ENCODE assay signal across 8 cellular contexts in genomic region chr11:64854534-64855502, GRCh38. TPM values are rescaled to one million over a fixed set of nuclear protein-coding genes. Genes with fewer than 3 reads are reported as not detected.
DNase-seq lines count a peak whose midpoint lies in the region; ATAC-seq and TF ChIP-seq lines count a peak whose summit lies in the region.

No MANE protein-coding gene starts in this region.

- H3K9me3 Mint-ChIP-seq in glutamatergic neuron (ENCODE audit: unreplicated experiment), result peaks cover 4% of the 10 kb centered on the region

- H3K27ac ChIP-seq in HCT116 (ENCODE audit: low read depth, low read length) (peak overlapping the region; percentile 99), colonic mucosa (peak overlapping the region; percentile 76), lower lobe of right lung (peak overlapping the region; percentile 84), thoracic aorta (peak overlapping the region; percentile 83 to 96)

- DNase-seq in HCT116 (ENCODE audit: low read depth, low spot score) (peak; percentile 91), SW 1271 (lab: John Stamatoyannopoulos, UW) (peak; percentile 91 to 95), colonic mucosa (peak; percentile 89), lower lobe of right lung (peak; percentile 86), thoracic aorta (ENCODE audit: low spot score) (peak; percentile 88), glutamatergic neuron (no peak)

- H3K9me3 ChIP-seq in HCT116 (ENCODE audit: control insufficient read depth in 1 of 2, insufficient read depth in 1 of 2, low read depth in 1 of 2, low read length in 2 of 2) (no peaks in the 10 kb centered on the region), colonic mucosa (no peaks in the 10 kb centered on the region), lower lobe of right lung (no peaks in the 10 kb centered on the region), thoracic aorta (no peaks in the 10 kb centered on the region)

- peak overlapping the region; percentile 82 for H3K4me2 ChIP-seq in HCT116 (ENCODE audit: low read length)

- H3K27me3 ChIP-seq in HCT116 (ENCODE audit: insufficient read depth, low read length) (no peaks in the 10 kb centered on the region), colonic mucosa (no peaks in the 10 kb centered on the region), lower lobe of right lung (ENCODE audit: low read depth) (no peaks in the 10 kb centered on the region), thoracic aorta (replicated peaks; ENCODE audit: insufficient read depth) (no peaks in the 10 kb centered on the region)

- no peaks in the 10 kb centered on the region for H3K9me2 ChIP-seq in HCT116 (ENCODE audit: insufficient read depth)

- H3K9ac ChIP-seq in HCT116 (ENCODE audit: low read length) (peak overlapping the region; percentile 65), colonic mucosa (ENCODE audit: low read depth in 2 of 2, low read length in 2 of 2) (peak overlapping the region; percentile 27 to 73)

- H4K20me1 ChIP-seq in HCT116 (ENCODE audit: insufficient read depth), result no peaks in the 10 kb centered on the region

- no peak for TF ChIP-seq RAD21 in HCT116 (IDR thresholded peaks at IDR 0.05; ENCODE audit: low read depth)

- intact Hi-C loops in HCT116 (cut with micrococcal nuclease), result no loop called here
- intact Hi-C loops in colonic mucosa (cut with DNase I), result no loop called here
- intact Hi-C loops in lower lobe of right lung (cut with DNase I), result no loop called here

- no peak overlapping the region for H2AFZ ChIP-seq in HCT116 (ENCODE audit: low read depth, low read length, poor library complexity, severe bottlenecking)

- H3K27me3 Mint-ChIP-seq in glutamatergic neuron (ENCODE audit: unreplicated experiment), result peaks cover 3% of the 10 kb centered on the region

- H3K36me3 ChIP-seq in HCT116 (ENCODE audit: control insufficient read depth in 1 of 2, insufficient read depth in 2 of 2, low read length in 2 of 2) (peaks cover 3 to 30% of the 10 kb centered on the region in 2 experiments; a peak in 2 of 4 replicates), colonic mucosa (peaks cover 3% of the 10 kb centered on the region), lower lobe of right lung (peaks cover 45% of the 10 kb centered on the region), thoracic aorta (peaks cover 33% of the 10 kb centered on the region)

- no peak for TF ChIP-seq CTCF in HCT116 (IDR thresholded peaks at IDR 0.05 in 2 of 3, conservative IDR thresholded peaks at IDR 0.05 in 1 of 3; ENCODE audit: borderline replicate concordance in 1 of 3, insufficient read depth in 1 of 3, low read depth in 2 of 3, low read length in 2 of 3)
- TF ChIP-seq CTCF in colonic mucosa (IDR thresholded peaks at IDR 0.05), result no peak
- no peak for TF ChIP-seq CTCF in lower lobe of right lung (IDR thresholded peaks at IDR 0.05)
- TF ChIP-seq CTCF in thoracic aorta (IDR thresholded peaks at IDR 0.05), result no peak
- no peak for TF ChIP-seq CTCF in glutamatergic neuron (IDR thresholded peaks at IDR 0.05; ENCODE audit: partially characterized antibody, unreplicated experiment)

- no peak overlapping the region for H3K27ac Mint-ChIP-seq in glutamatergic neuron (ENCODE audit: unreplicated experiment)

- no peak for TF ChIP-seq POLR2A in HCT116 (IDR thresholded peaks at IDR 0.05; ENCODE audit: borderline replicate concordance, extremely low read depth, insufficient read depth, insufficient read length)

- H3K79me2 ChIP-seq in HCT116 (ENCODE audit: insufficient read depth, low read length), result peaks cover 39% of the 10 kb centered on the region

- no peak overlapping the region for H3K4me3 Mint-ChIP-seq in glutamatergic neuron (ENCODE audit: unreplicated experiment)

- CTCF ChIA-PET in HCT116 (lab: Charles Lee), result interaction anchor here (0.6 to 3.1 kb wide), 7 partner anchors 7 to 263 kb away, joined by 3 to 17 read pairs (median 4); partner anchors contain the start of genes ARL2, CDC42BPG and ZNHIT2

- ATAC-seq in HCT116 (peak; percentile 84), lower lobe of right lung (peak; percentile 86 to 89), thoracic aorta (ENCODE audit: insufficient number of reproducible peaks, low FRiP score, low read depth) (peak; percentile 58), GM18502 (IDR thresholded peaks at IDR 0.05; ENCODE audit: poor library complexity, unreplicated experiment) (no peak), HG02840 (IDR thresholded peaks at IDR 0.05; ENCODE audit: low FRiP score, unreplicated experiment) (no peak)

- H3K4me1 ChIP-seq in HCT116 (ENCODE audit: control insufficient read depth in 1 of 2, insufficient read depth in 2 of 2, low read length in 2 of 2) (peaks cover 74 to 93% of the 10 kb centered on the region in 2 experiments), colonic mucosa (peaks cover 39% of the 10 kb centered on the region), lower lobe of right lung (peaks cover 100% of the 10 kb centered on the region), thoracic aorta (ENCODE audit: control insufficient read depth in 1 of 2, low read depth in 2 of 2) (peaks cover 52 to 83% of the 10 kb centered on the region in 2 donors)

- peaks cover 9% of the 10 kb centered on the region for H3K4me1 Mint-ChIP-seq in glutamatergic neuron (ENCODE audit: low read depth, unreplicated experiment)

- POLR2A ChIA-PET in HCT116 (lab: Charles Lee), result interaction anchor here (0.7 to 9.0 kb wide), 9 partner anchors 9 to 267 kb away, joined by 3 to 56 read pairs (median 4); partner anchors contain the start of genes EHD1, FAU, MRPL49 and SF1

- TSS peak; percentile 44 for BruUV-seq in HCT116 (replicated peaks; lab: Mats Ljungman, UMichigan)

- RAD21 ChIA-PET in HCT116 (lab: Charles Lee; ENCODE audit: low non-redundant PET in 1 of 2, low total read pairs in 2 of 2, uncharacterized antibody in 2 of 2, unreplicated experiment in 2 of 2), result interaction anchor here in 1 of 2 experiments (0.6 kb wide), 1 partner anchor 23 kb away, joined by 3 read pairs; the partner anchor contains the start of gene EHD1

- H3K4me3 ChIP-seq in HCT116 (replicated peaks in 1 of 2; ENCODE audit: low read depth in 1 of 2, low read length in 2 of 2), result peak overlapping the region; percentile 26 to 50
- no peak overlapping the region for H3K4me3 ChIP-seq in colonic mucosa
- no peak overlapping the region for H3K4me3 ChIP-seq in lower lobe of right lung
- H3K4me3 ChIP-seq in thoracic aorta, result peak overlapping the region; percentile 35

- H3K36me3 Mint-ChIP-seq in glutamatergic neuron (ENCODE audit: unreplicated experiment), result no peaks in the 10 kb centered on the region

TF ChIP-seq in HCT116, 20 proteins besides CTCF, POLR2A, EP300 and RAD21 (continues in another document):
- TF ChIP-seq ELF1 (IDR thresholded peaks at IDR 0.05; ENCODE audit: borderline replicate concordance, low read depth), result no peak
- no peak for TF ChIP-seq ZNF274 (IDR thresholded peaks at IDR 0.05; ENCODE audit: low read depth, low read length)
- TF ChIP-seq SRF (IDR thresholded peaks at IDR 0.05; ENCODE audit: low read depth), result no peak
- no peak for TF ChIP-seq SIN3A (IDR thresholded peaks at IDR 0.05; ENCODE audit: low read depth)
- TF ChIP-seq YY1 (IDR thresholded peaks at IDR 0.05; ENCODE audit: extremely low read depth, insufficient replicate concordance, low read depth, low read length), result peak; percentile 50
- TF ChIP-seq EZH2phosphoT487 (IDR thresholded peaks at IDR 0.05; ENCODE audit: borderline replicate concordance), result no peak
- TF ChIP-seq, protein P1, sequence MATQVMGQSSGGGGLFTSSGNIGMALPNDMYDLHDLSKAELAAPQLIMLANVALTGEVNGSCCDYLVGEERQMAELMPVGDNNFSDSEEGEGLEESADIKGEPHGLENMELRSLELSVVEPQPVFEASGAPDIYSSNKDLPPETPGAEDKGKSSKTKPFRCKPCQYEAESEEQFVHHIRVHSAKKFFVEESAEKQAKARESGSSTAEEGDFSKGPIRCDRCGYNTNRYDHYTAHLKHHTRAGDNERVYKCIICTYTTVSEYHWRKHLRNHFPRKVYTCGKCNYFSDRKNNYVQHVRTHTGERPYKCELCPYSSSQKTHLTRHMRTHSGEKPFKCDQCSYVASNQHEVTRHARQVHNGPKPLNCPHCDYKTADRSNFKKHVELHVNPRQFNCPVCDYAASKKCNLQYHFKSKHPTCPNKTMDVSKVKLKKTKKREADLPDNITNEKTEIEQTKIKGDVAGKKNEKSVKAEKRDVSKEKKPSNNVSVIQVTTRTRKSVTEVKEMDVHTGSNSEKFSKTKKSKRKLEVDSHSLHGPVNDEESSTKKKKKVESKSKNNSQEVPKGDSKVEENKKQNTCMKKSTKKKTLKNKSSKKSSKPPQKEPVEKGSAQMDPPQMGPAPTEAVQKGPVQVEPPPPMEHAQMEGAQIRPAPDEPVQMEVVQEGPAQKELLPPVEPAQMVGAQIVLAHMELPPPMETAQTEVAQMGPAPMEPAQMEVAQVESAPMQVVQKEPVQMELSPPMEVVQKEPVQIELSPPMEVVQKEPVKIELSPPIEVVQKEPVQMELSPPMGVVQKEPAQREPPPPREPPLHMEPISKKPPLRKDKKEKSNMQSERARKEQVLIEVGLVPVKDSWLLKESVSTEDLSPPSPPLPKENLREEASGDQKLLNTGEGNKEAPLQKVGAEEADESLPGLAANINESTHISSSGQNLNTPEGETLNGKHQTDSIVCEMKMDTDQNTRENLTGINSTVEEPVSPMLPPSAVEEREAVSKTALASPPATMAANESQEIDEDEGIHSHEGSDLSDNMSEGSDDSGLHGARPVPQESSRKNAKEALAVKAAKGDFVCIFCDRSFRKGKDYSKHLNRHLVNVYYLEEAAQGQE (IDR thresholded peaks at IDR 0.05; ENCODE audit: low read depth), result no peak
- TF ChIP-seq ZFX (IDR thresholded peaks at IDR 0.05), result peak; percentile 30; the same call in 1 of the 2 replicates
- TF ChIP-seq CBX3 (IDR thresholded peaks at IDR 0.05; ENCODE audit: low read depth), result no peak
- TF ChIP-seq JUND (IDR thresholded peaks at IDR 0.05), result no peak

RNA-seq across cellular contexts. Expression of gene CDC42BPG, which starts 10.4 kb away (rescaled TPM):
- total RNA-seq in HCT116 (2021; ENCODE audit: unreplicated experiment), result 30.1 TPM
- polyA plus RNA-seq in HCT116 (2012), result 19.3 TPM in 2 replicates
- total RNA-seq in colonic mucosa, result 10 to 100 TPM; 29.3 to 41.6 TPM
- 16.3 TPM for total RNA-seq in lower lobe of right lung
- 1 to 10 TPM in 1 of 2 donors, under 1 TPM in 1; 0.68 to 1.2 TPM for total RNA-seq in thoracic aorta
- total RNA-seq in glutamatergic neuron (ENCODE audit: unreplicated experiment), result 2.3 TPM

RNA-seq across cellular contexts. Expression of gene EHD1, which starts 23.6 kb away (rescaled TPM):
- 48.1 TPM for total RNA-seq in HCT116 (2021; ENCODE audit: unreplicated experiment)
- polyA plus RNA-seq in HCT116 (2012), result 43.5 and 70.0 TPM in 2 replicates
- 10 to 100 TPM; 66.5 to 72.3 TPM for total RNA-seq in colonic mucosa
- 73.4 TPM for total RNA-seq in lower lobe of right lung
- 100 to 1,000 TPM in 1 of 2 donors, 10 to 100 TPM in 1; 67.4 to 140 TPM for total RNA-seq in thoracic aorta
- total RNA-seq in glutamatergic neuron (ENCODE audit: unreplicated experiment), result 114 TPM

RNA-seq across cellular contexts. Expression of gene MEN1, which starts 44.5 kb away (rescaled TPM):
- 62.1 TPM for total RNA-seq in HCT116 (2021; ENCODE audit: unreplicated experiment)
- 46.8 and 54.0 TPM in 2 replicates for polyA plus RNA-seq in HCT116 (2012)
- 10 to 100 TPM; 21.1 to 45.5 TPM for total RNA-seq in colonic mucosa
- 22.7 TPM for total RNA-seq in lower lobe of right lung
- total RNA-seq in thoracic aorta, result 10 to 100 TPM; 11.6 to 16.0 TPM
- total RNA-seq in glutamatergic neuron (ENCODE audit: unreplicated experiment), result 39.7 TPM

RNA-seq across cellular contexts. Expression of gene MAP4K2, which starts 51.8 kb away (rescaled TPM):
- 44.2 TPM for total RNA-seq in HCT116 (2021; ENCODE audit: unreplicated experiment)
- polyA plus RNA-seq in HCT116 (2012), result 37.5 and 38.1 TPM in 2 replicates
- 10 to 100 TPM in 1 of 2 donors, 1 to 10 TPM in 1; 9.2 to 13.3 TPM for total RNA-seq in colonic mucosa
- total RNA-seq in lower lobe of right lung, result 29.1 TPM
- total RNA-seq in thoracic aorta, result 10 to 100 TPM; 23.3 to 39.1 TPM
- 15.9 TPM for total RNA-seq in glutamatergic neuron (ENCODE audit: unreplicated experiment)

Comparison
In these comparisons a context has a peak if more than half of its experiments do, and no peak if none do; other contexts are left out.
1. ATAC-seq: peak in HCT116 (single experiment), lower lobe of right lung (2 of 2) and thoracic aorta (single experiment); none in GM18502 (single experiment) and HG02840 (single experiment).
2. H3K4me3 ChIP-seq: peak in HCT116 (2 of 2) and thoracic aorta (single experiment); none in colonic mucosa (single experiment) and lower lobe of right lung (single experiment).
3. Peak in every context shown above with its lines, with median percentiles within 50 percentile points of each other: H3K27ac ChIP-seq.